Comparison of ENCODE assay signal across 1 cellular context in genomic region chr3:53347261-53348064, GRCh38.
A peak's percentile ranks its signal among the peaks of the same experiment; 100 is the strongest.
TF ChIP-seq lines count a peak whose summit lies in the region.

Gene DCP1A, minus strand, starts transcription at chr3:53347543. Its CDS starts 26 bp downstream, at chr3:53347517.

TF ChIP-seq in K562, 482 proteins besides CTCF, POLR2A, EP300 and RAD21 (continued from another document and continues in another):
- TF ChIP-seq ZNF512 (tag; IDR thresholded peaks at IDR 0.05): no peak
- no peak for TF ChIP-seq ZNF3 (CRISPR knock-in tag; IDR thresholded peaks at IDR 0.05)
- TF ChIP-seq DMBX1 (CRISPR knock-in tag; IDR thresholded peaks at IDR 0.05; ENCODE audit: borderline replicate concordance): no peak
- peak; percentile 84 for TF ChIP-seq ATF1 (CRISPR knock-in tag; IDR thresholded peaks at IDR 0.05)
- TF ChIP-seq ATF1 (tag; IDR thresholded peaks at IDR 0.05): peak; percentile 97
- TF ChIP-seq JUND (IDR thresholded peaks at IDR 0.05; ENCODE audit: borderline replicate concordance, low read depth, low read length): peak; percentile 76
- TF ChIP-seq JUND (tag; IDR thresholded peaks at IDR 0.05; ENCODE audit: borderline replicate concordance, low read depth, low read length): peak; percentile 53; the same call in 1 of the 3 replicates
- peak; percentile 89 for TF ChIP-seq RBM22 (IDR thresholded peaks at IDR 0.05; ENCODE audit: low read depth, low read length, poor library complexity, severe bottlenecking)
- TF ChIP-seq SMARCA4 (IDR thresholded peaks at IDR 0.05): no peak
- TF ChIP-seq SAFB2 (IDR thresholded peaks at IDR 0.05; ENCODE audit: borderline replicate concordance, low read depth, low read length, severe bottlenecking): no peak
- no peak for TF ChIP-seq ETV6 (IDR thresholded peaks at IDR 0.05; ENCODE audit: borderline replicate concordance in 1 of 2, low read depth in 2 of 2, low read length in 1 of 2)
- TF ChIP-seq ETV6 (CRISPR knock-in tag; IDR thresholded peaks at IDR 0.05; ENCODE audit: borderline replicate concordance): no peak
- TF ChIP-seq ZBTB33 (CRISPR knock-in tag; IDR thresholded peaks at IDR 0.05): peak; percentile 65
- no peak for TF ChIP-seq TGIF2 (CRISPR knock-in tag; IDR thresholded peaks at IDR 0.05)
- no peak for TF ChIP-seq ELK1 (CRISPR knock-in tag; IDR thresholded peaks at IDR 0.05)
- no peak for TF ChIP-seq AFF1 (IDR thresholded peaks at IDR 0.05; ENCODE audit: low read depth in 1 of 2, partially characterized antibody in 2 of 2)
- peak; percentile 97 for TF ChIP-seq ZNF316 (IDR thresholded peaks at IDR 0.05)
- TF ChIP-seq SRSF1 (IDR thresholded peaks at IDR 0.05; ENCODE audit: low read depth, low read length): no peak
- no peak for TF ChIP-seq ZNF184 (CRISPR knock-in tag; IDR thresholded peaks at IDR 0.05)
- no peak for TF ChIP-seq KLF10 (CRISPR knock-in tag; IDR thresholded peaks at IDR 0.05)
- TF ChIP-seq ZBED1 (IDR thresholded peaks at IDR 0.05): 0 out of 2 replicates have a peak, but pooled peaks have one; percentile 75
- TF ChIP-seq HEY1 (CRISPR knock-in tag; IDR thresholded peaks at IDR 0.05; ENCODE audit: borderline replicate concordance): no peak
- peak; percentile 42; the same call in 1 of the 2 replicates for TF ChIP-seq MGA (IDR thresholded peaks at IDR 0.05)
- TF ChIP-seq NR1H2 (CRISPR knock-in tag; IDR thresholded peaks at IDR 0.05): no peak
- TF ChIP-seq MYNN (IDR thresholded peaks at IDR 0.05): peak; percentile 45; the same call in 1 of the 2 replicates
- no peak for TF ChIP-seq MYNN (CRISPR knock-in tag; IDR thresholded peaks at IDR 0.05)
- no peak for TF ChIP-seq RBM39 (optimal IDR thresholded peaks at IDR 0.05; ENCODE audit: low read depth, low read length)
- TF ChIP-seq HMG20B (CRISPR knock-in tag; IDR thresholded peaks at IDR 0.05): no peak
- peak in 1 of 2 experiments; percentile 81; a peak in 3 of 4 replicates for TF ChIP-seq RCOR1 (IDR thresholded peaks at IDR 0.05; ENCODE audit: borderline replicate concordance in 1 of 2, low read depth in 2 of 2, low read length in 2 of 2)
- no peak for TF ChIP-seq TSHZ1 (CRISPR knock-in tag; IDR thresholded peaks at IDR 0.05)
- peak; percentile 42; the same call in 1 of the 2 replicates for TF ChIP-seq CHD2 (IDR thresholded peaks at IDR 0.05; ENCODE audit: low read depth, low read length)
- TF ChIP-seq FIP1L1 (IDR thresholded peaks at IDR 0.05; ENCODE audit: low read depth, low read length, poor library complexity, severe bottlenecking): peak; percentile 98
- no peak; the same call in 1 of the 2 replicates for TF ChIP-seq STAT5A (IDR thresholded peaks at IDR 0.05; ENCODE audit: borderline replicate concordance, low read length)
- peak; percentile 91 for TF ChIP-seq ELF2 (CRISPR knock-in tag; IDR thresholded peaks at IDR 0.05)
- TF ChIP-seq NELFE (IDR thresholded peaks at IDR 0.05; ENCODE audit: insufficient read depth, insufficient read length): no peak
- no peak for TF ChIP-seq U2AF2 (optimal IDR thresholded peaks at IDR 0.05; ENCODE audit: low read depth, low read length)
- no peak for TF ChIP-seq SRSF3 (IDR thresholded peaks at IDR 0.05; ENCODE audit: insufficient read depth, low read length)
